Comparison of ENCODE assay signal across 8 cellular contexts in genomic region chr21:45551316-45551715, GRCh38. TPM values are rescaled to one million over a fixed set of nuclear protein-coding genes. Genes with fewer than 3 reads are reported as not detected.
DNase-seq lines count a peak whose midpoint lies in the region; ATAC-seq and TF ChIP-seq lines count a peak whose summit lies in the region.

No MANE protein-coding gene starts in this region.

- TF ChIP-seq CTCF in sigmoid colon (IDR thresholded peaks at IDR 0.05) (no peak), GM20000 (IDR thresholded peaks at IDR 0.05; ENCODE audit: extremely low read depth, missing control alignments) (no peak)

- H3K27me3 ChIP-seq in GM23248 (replicated peaks; ENCODE audit: insufficient read depth) (no peaks in the 10 kb centered on the region), sigmoid colon (no peaks in the 10 kb centered on the region)

- DNase-seq in GM23248, result peak; percentile 83
- peak; percentile 72 for DNase-seq in RPMI7951 (ENCODE audit: low read depth)
- peak; percentile 94 to 96 for DNase-seq in dermis microvascular lymphatic vessel endothelial cell (ENCODE audit: low read depth in 2 of 2)
- no peak for DNase-seq in sigmoid colon
- no peak for DNase-seq in GM20000 (ENCODE audit: low spot score)
- DNase-seq in NCI-H1930 (lab: John Stamatoyannopoulos, UW), result no peak

- no peaks in the 10 kb centered on the region for H3K4me1 ChIP-seq in GM23248 (ENCODE audit: insufficient read depth)
- peaks cover 0 to 11% (median 7%) of the 10 kb centered on the region in 4 donors for H3K4me1 ChIP-seq in sigmoid colon

- no peaks in the 10 kb centered on the region for H3K79me2 ChIP-seq in GM23248 (ENCODE audit: insufficient read depth)

- no peak overlapping the region for H3K4me3 ChIP-seq in GM23248
- H3K4me3 ChIP-seq in sigmoid colon, result no peak overlapping the region

- TF ChIP-seq POLR2A in sigmoid colon (IDR thresholded peaks at IDR 0.05), result no peak

- 35 to 37% methylated on average over 8 of the region's 8 CpGs for WGBS in GM23248 (ENCODE audit: low coverage in 1 of 2, low lambda C conversion rate in 2 of 2, missing lambda C conversion rate in 2 of 2), 2 experiments
- WGBS in sigmoid colon, 2 donors, result 33 to 43% methylated on average over 8 of the region's 8 CpGs

- intact Hi-C loops in sigmoid colon (cut with DNase I), result no loop called here

- H3K27ac ChIP-seq in GM23248 (no peak overlapping the region), sigmoid colon (peak overlapping the region in 3 of 4 donors; percentile 5 to 57 (median 48))

- no peak overlapping the region for H3K4me2 ChIP-seq in GM23248 (ENCODE audit: unreplicated experiment)

- ATAC-seq in HG02970 (IDR thresholded peaks at IDR 0.05; ENCODE audit: low FRiP score, unreplicated experiment) (no peak), HG02870 (IDR thresholded peaks at IDR 0.05; ENCODE audit: unreplicated experiment) (no peak)

- H4K20me1 ChIP-seq in GM23248 (ENCODE audit: insufficient read depth), result no peaks in the 10 kb centered on the region

- peaks cover 8% of the 10 kb centered on the region; the same call in 1 of the 2 replicates for H3F3A ChIP-seq in GM23248 (ENCODE audit: insufficient read depth)

- no peak overlapping the region for H3K9ac ChIP-seq in GM23248

- H3K36me3 ChIP-seq in GM23248 (ENCODE audit: low read depth), result no peaks in the 10 kb centered on the region
- no peaks in the 10 kb centered on the region for H3K36me3 ChIP-seq in sigmoid colon

- in situ Hi-C loops in GM23248 (cut with MboI), result no loop called here

- H2AFZ ChIP-seq in GM23248, result no peak overlapping the region

- H3K9me2 ChIP-seq in GM23248 (ENCODE audit: insufficient read depth), result no peaks in the 10 kb centered on the region

- no peak for TF ChIP-seq EP300 in sigmoid colon (IDR thresholded peaks at IDR 0.05)

- H3K9me3 ChIP-seq in GM23248 (ENCODE audit: low read depth), result no peaks in the 10 kb centered on the region
- no peaks in the 10 kb centered on the region for H3K9me3 ChIP-seq in sigmoid colon

RNA-seq across cellular contexts. Expression of gene SLC19A1, which starts 9.1 kb away (rescaled TPM):
- total RNA-seq in GM23248 (2014; rRNA removed; shearing (Covaris generic)), result 6.8 and 7.8 TPM in 2 replicates
- polyA plus RNA-seq in GM23248 (2016; fragmentation: Nextera tagmentation; extraction: Ambion mirVana), result 7.8 and 8.4 TPM in 2 replicates
- 7.4 and 8.3 TPM in 2 replicates for total RNA-seq in RPMI7951 (2014; rRNA removed; shearing (Covaris generic))
- 4.9 and 5.4 TPM in 2 replicates for total RNA-seq in dermis microvascular lymphatic vessel endothelial cell
- total RNA-seq in sigmoid colon, result 1 to 10 TPM; 2.1 to 6.4 (median 2.5) TPM
- 10 to 100 TPM in 1 of 3 donors, 1 to 10 TPM in 2; 1.8 to 10.7 (median 3.2) TPM for polyA plus RNA-seq in sigmoid colon

Comparison
In these comparisons a context has a peak if more than half of its experiments do, and no peak if none do; other contexts are left out.
1. DNase-seq: peak in GM23248 (single experiment), RPMI7951 (single experiment) and dermis microvascular lymphatic vessel endothelial cell (2 of 2); none in sigmoid colon (single experiment), GM20000 (single experiment) and NCI-H1930 (0 of 2).